In genomic region chr2:143354050-143354449, GRCh38 we compare ENCODE assay signal across 30 cellular contexts.
"Had no signal": no experiment of that assay in that cellular context is flagged by ENCODE, and none has a peak within 500 bp of the region (broad histone marks: within the 10 kb centered on the region; RNA-seq: fewer than 3 reads in every experiment).

No MANE protein-coding gene starts in this region.

- H3K9me3 Mint-ChIP-seq: activated B cell treated with CpG ODN at 0.5 μM for 24 hours; activated CD4-positive, alpha-beta memory T cell treated with anti-CD3 and anti-CD28 coated beads for 36 hours; activated naive CD4-positive, alpha-beta T cell treated with anti-CD3 and anti-CD28 coated beads, Interleukin-2, amount 50 U/mL, for 24 hours; activated naive CD8-positive, alpha-beta T cell treated with anti-CD3 and anti-CD28 coated beads, Interleukin-2, amount 10 ng/mL, durations not matched to agents 7 days and 5 days; activated T-helper 17 cell treated with anti-CD3 and anti-CD28 coated beads, Interleukin-2, amount 50 U/mL, for 72 hours; T-cell had no signal

- H3K27me3 Mint-ChIP-seq: activated B cell treated with CpG ODN at 0.5 μM for 24 hours; activated CD4-positive, alpha-beta memory T cell treated with anti-CD3 and anti-CD28 coated beads for 36 hours; activated naive CD4-positive, alpha-beta T cell treated with anti-CD3 and anti-CD28 coated beads, Interleukin-2, amount 50 U/mL, for 24 hours; activated naive CD8-positive, alpha-beta T cell treated with anti-CD3 and anti-CD28 coated beads, Interleukin-2, amount 10 ng/mL, durations not matched to agents 7 days and 5 days; activated T-helper 17 cell treated with anti-CD3 and anti-CD28 coated beads, Interleukin-2, amount 50 U/mL, for 72 hours; T-cell; T-helper 17 cell had no signal

- H3K36me3 Mint-ChIP-seq: activated naive CD4-positive, alpha-beta T cell treated with anti-CD3 and anti-CD28 coated beads, Interleukin-2, amount 50 U/mL, for 24 hours had no signal

- H3K36me3 ChIP-seq: ascending aorta, breast epithelium, SJCRH30 had no signal

- H3K27ac Mint-ChIP-seq: activated B cell treated with CpG ODN at 0.5 μM for 24 hours; activated CD4-positive, alpha-beta memory T cell treated with anti-CD3 and anti-CD28 coated beads for 36 hours; activated naive CD4-positive, alpha-beta T cell treated with anti-CD3 and anti-CD28 coated beads, Interleukin-2, amount 50 U/mL, for 24 hours; activated naive CD8-positive, alpha-beta T cell treated with anti-CD3 and anti-CD28 coated beads, Interleukin-2, amount 10 ng/mL, durations not matched to agents 7 days and 5 days; activated T-helper 17 cell treated with anti-CD3 and anti-CD28 coated beads, Interleukin-2, amount 50 U/mL, for 72 hours; T-cell; T-helper 17 cell had no signal

- FAIRE-seq: K562 had no signal

- H3K27me3 ChIP-seq: ascending aorta, breast epithelium, SJCRH30 had no signal

- H3K4me1 ChIP-seq: ascending aorta, breast epithelium, SJCRH30 had no signal

- H3K9me3 ChIP-seq: ascending aorta, breast epithelium, SJCRH30 had no signal

- H3K4me3 ChIP-seq: ascending aorta, breast epithelium, K562, SJCRH30, SK-N-MC had no signal

- ATAC-seq: activated T-helper 17 cell treated with anti-CD3 and anti-CD28 coated beads, Interleukin-2, amount 50 U/mL, for 72 hours; K562; T-cell; T-helper 17 cell had no signal

- H3K4me1 Mint-ChIP-seq: activated naive CD8-positive, alpha-beta T cell treated with anti-CD3 and anti-CD28 coated beads, Interleukin-2, amount 10 ng/mL, durations not matched to agents 7 days and 5 days had no signal

- H3K4me3 Mint-ChIP-seq: activated B cell treated with CpG ODN at 0.5 μM for 24 hours; activated CD4-positive, alpha-beta memory T cell treated with anti-CD3 and anti-CD28 coated beads for 36 hours; activated naive CD4-positive, alpha-beta T cell treated with anti-CD3 and anti-CD28 coated beads, Interleukin-2, amount 50 U/mL, for 24 hours; activated naive CD8-positive, alpha-beta T cell treated with anti-CD3 and anti-CD28 coated beads, Interleukin-2, amount 10 ng/mL, durations not matched to agents 7 days and 5 days; activated T-helper 17 cell treated with anti-CD3 and anti-CD28 coated beads, Interleukin-2, amount 50 U/mL, for 72 hours; T-cell; T-helper 17 cell had no signal

- H3K27ac ChIP-seq: ascending aorta, breast epithelium, SJCRH30, SK-N-MC, VCaP had no signal

- DNase-seq: activated B cell treated with CpG ODN at 0.5 μM for 24 hours; activated CD4-positive, alpha-beta memory T cell treated with anti-CD3 and anti-CD28 coated beads for 36 hours; activated CD4-positive, alpha-beta T cell treated with anti-CD3 and anti-CD28 coated beads for 4 hours; activated CD4-positive, alpha-beta T cell treated with anti-CD3 and anti-CD28 coated beads, Interleukin-2, amount 50 U/mL, for 1 hour; activated CD4-positive, CD25-positive, alpha-beta regulatory T cell treated with anti-CD3 and anti-CD28 coated beads, Interleukin-2, amount 50 U/mL, for 72 hours; activated CD8-positive, alpha-beta memory T cell treated with anti-CD3 and anti-CD28 coated beads, Interleukin-2, amount 50 U/mL, for 4 hours; activated gamma-delta T cell; activated naive CD4-positive, alpha-beta T cell treated with Interleukin-2 at 50 U/mL for 16 hours; activated naive CD8-positive, alpha-beta T cell treated with anti-CD3 and anti-CD28 coated beads, Interleukin-2, amount 10 ng/mL, durations not matched to agents 7 days and 5 days; activated T-cell treated with anti-CD3 and anti-CD28 coated beads, Interleukin-2, amount 50 U/mL, for 48 hours; amygdala; NCI-H1105; NCI-H1417 treated with DMSO at 0.1 percent for 48 hours; NCI-H187 treated with DMSO at 0.1 percent for 48 hours; NCI-H2081; NCI-H226; NCI-H524 treated with DMSO at 0.1 percent for 48 hours; NK-92 treated with Interleukin-12 subunit alpha and Interleukin-12 subunit beta, amount 100 ng/mL, for 24 hours; SHP77; SJCRH30; T-cell; T-helper 17 cell; T-helper 9 cell had no signal
